Comparison of ENCODE assay signal across 8 cellular contexts in genomic region chr1:202968895-202969295, GRCh38. TPM values are rescaled to one million over a fixed set of nuclear protein-coding genes. Genes with fewer than 3 reads are reported as not detected.
A peak's percentile ranks its signal among the peaks of the same experiment; 100 is the strongest.
DNase-seq lines count a peak whose midpoint lies in the region; ATAC-seq and TF ChIP-seq lines count a peak whose summit lies in the region.

No MANE protein-coding gene starts in this region.

- H3K4me1 Mint-ChIP-seq in activated CD4-positive, alpha-beta memory T cell treated with anti-CD3 and anti-CD28 coated beads for 36 hours (ENCODE audit: low read depth) = peaks cover 28% of the 10 kb centered on the region
- peaks cover 23% of the 10 kb centered on the region for H3K4me1 Mint-ChIP-seq in osteocyte (ENCODE audit: unreplicated experiment)

- no peaks in the 10 kb centered on the region for H3K9me3 Mint-ChIP-seq in activated CD4-positive, alpha-beta memory T cell treated with anti-CD3 and anti-CD28 coated beads for 36 hours
- H3K9me3 Mint-ChIP-seq in osteocyte (ENCODE audit: unreplicated experiment) = no peaks in the 10 kb centered on the region

- POLR2A ChIA-PET in AG04449 (lab: Yijun Ruan, JAX) = no interaction called here
- POLR2A ChIA-PET in activated CD4-positive, alpha-beta memory T cell treated with anti-CD3 and anti-CD28 coated beads for 36 hours (lab: Charles Lee) = interaction anchor here (1.3 kb wide), 1 partner anchor 38 kb away, joined by 6 read pairs; the partner anchor contains the start of gene TMEM183A

- no peak for DNase-seq in AG04449 (ENCODE audit: low read depth, low spot score)
- DNase-seq in GM12865 (ENCODE audit: low read depth) = peak; percentile 77
- peak; percentile 76 for DNase-seq in NCI-H2227 (lab: John Stamatoyannopoulos, UW; ENCODE audit: unreplicated experiment)
- DNase-seq in activated CD4-positive, alpha-beta memory T cell treated with anti-CD3 and anti-CD28 coated beads for 36 hours = peak; percentile 36
- peak; percentile 55 to 78 for DNase-seq in foreskin fibroblast
- DNase-seq in osteocyte (ENCODE audit: extremely low spot score, unreplicated experiment) = no peak
- no peak for DNase-seq in activated CD8-positive, alpha-beta memory T cell treated with anti-CD3 and anti-CD28 coated beads for 24 hours

- CTCF ChIA-PET in AG04449 (lab: Yijun Ruan, JAX) = interaction anchor here (1.1 to 3.6 kb wide), 8 partner anchors 9 to 40 kb away, joined by 3 to 16 read pairs (median 6); partner anchors contain the start of gene TMEM183A
- CTCF ChIA-PET in activated CD4-positive, alpha-beta memory T cell treated with anti-CD3 and anti-CD28 coated beads for 36 hours (lab: Charles Lee) = interaction anchor here (0.9 to 1.4 kb wide), 5 partner anchors 28 to 535 kb away, joined by 3 to 10 read pairs (median 4); partner anchors contain the start of gene TMEM183A

- no peak overlapping the region for H3K4me3 ChIP-seq in AG04449 (ENCODE audit: low read depth, low read length)
- H3K4me3 ChIP-seq in GM12865 (ENCODE audit: low read depth, low read length) = no peak overlapping the region
- no peak overlapping the region for H3K4me3 ChIP-seq in foreskin fibroblast (ENCODE audit: low read depth in 1 of 2, low read length in 2 of 2)

- H3K27ac Mint-ChIP-seq in activated CD4-positive, alpha-beta memory T cell treated with anti-CD3 and anti-CD28 coated beads for 36 hours = peak overlapping the region; percentile 60
- H3K27ac Mint-ChIP-seq in osteocyte (ENCODE audit: unreplicated experiment) = no peak overlapping the region

- intact Hi-C loops in activated CD4-positive, alpha-beta memory T cell treated with anti-CD3 and anti-CD28 coated beads for 36 hours (cut with micrococcal nuclease) = loop anchor here (1.0 to 5.0 kb wide), 6 partner anchors 10 to 82 kb away; partner anchors contain the start of genes KLHL12, RABIF and TMEM183A

- H3K27me3 Mint-ChIP-seq in activated CD4-positive, alpha-beta memory T cell treated with anti-CD3 and anti-CD28 coated beads for 36 hours = no peaks in the 10 kb centered on the region
- peaks cover 27% of the 10 kb centered on the region for H3K27me3 Mint-ChIP-seq in osteocyte (ENCODE audit: unreplicated experiment)

- TF ChIP-seq CTCF in AG04449 (IDR thresholded peaks at IDR 0.05; ENCODE audit: insufficient read depth, low read length, missing control alignments) (peak; percentile 71), GM12865 (IDR thresholded peaks at IDR 0.05; ENCODE audit: insufficient read depth, low read depth, low read length, missing control alignments) (peak; percentile 77), foreskin fibroblast (IDR thresholded peaks at IDR 0.05; ENCODE audit: low read depth, low read length) (peak; percentile 84), osteocyte (IDR thresholded peaks at IDR 0.05) (peak; percentile 63)

- no peak overlapping the region for H3K4me3 Mint-ChIP-seq in activated CD4-positive, alpha-beta memory T cell treated with anti-CD3 and anti-CD28 coated beads for 36 hours
- peak overlapping the region; percentile 38 for H3K4me3 Mint-ChIP-seq in osteocyte (ENCODE audit: unreplicated experiment)

- peak; percentile 72 for ATAC-seq in HG02973 (IDR thresholded peaks at IDR 0.05; ENCODE audit: unreplicated experiment)

- peaks cover 4% of the 10 kb centered on the region for H3K36me3 Mint-ChIP-seq in activated CD4-positive, alpha-beta memory T cell treated with anti-CD3 and anti-CD28 coated beads for 36 hours
- peaks cover 5% of the 10 kb centered on the region for H3K36me3 Mint-ChIP-seq in osteocyte (ENCODE audit: unreplicated experiment)

RNA-seq across cellular contexts. Expression of gene CYB5R1, which starts 1.8 kb away (rescaled TPM):
- total RNA-seq in activated CD4-positive, alpha-beta memory T cell treated with anti-CD3 and anti-CD28 coated beads for 36 hours = 10 to 100 TPM; 15.4 to 17.7 TPM
- 50.3 and 55.6 TPM in 2 replicates for total RNA-seq in osteocyte

RNA-seq across cellular contexts. Expression of gene ADIPOR1, which starts 10.8 kb away (rescaled TPM):
- 10 to 100 TPM; 75.2 to 76.6 TPM for total RNA-seq in activated CD4-positive, alpha-beta memory T cell treated with anti-CD3 and anti-CD28 coated beads for 36 hours
- 72.3 and 77.0 TPM in 2 replicates for total RNA-seq in osteocyte

RNA-seq across cellular contexts. Expression of gene TMEM183A, which starts 38.3 kb away (rescaled TPM):
- 10 to 100 TPM; 68.1 to 76.5 TPM for total RNA-seq in activated CD4-positive, alpha-beta memory T cell treated with anti-CD3 and anti-CD28 coated beads for 36 hours
- total RNA-seq in osteocyte = 59.6 and 65.9 TPM in 2 replicates

RNA-seq across cellular contexts. Expression of gene KLHL12, which starts 41.9 kb away (rescaled TPM):
- 10 to 100 TPM; 35.5 to 38.3 TPM for total RNA-seq in activated CD4-positive, alpha-beta memory T cell treated with anti-CD3 and anti-CD28 coated beads for 36 hours
- total RNA-seq in osteocyte = 24.2 and 26.2 TPM in 2 replicates

RNA-seq across cellular contexts. Expression of gene PPFIA4, which starts 57.4 kb away (rescaled TPM):
- total RNA-seq in activated CD4-positive, alpha-beta memory T cell treated with anti-CD3 and anti-CD28 coated beads for 36 hours = 10 to 100 TPM; 16.7 to 21.4 TPM
- 0.63 and 1.4 TPM in 2 replicates for total RNA-seq in osteocyte

Comparison
In these comparisons a context has a peak if more than half of its experiments do, and no peak if none do; other contexts are left out.
1. DNase-seq: peak in GM12865 (single experiment), NCI-H2227 (single experiment), activated CD4-positive, alpha-beta memory T cell treated with anti-CD3 and anti-CD28 coated beads for 36 hours (single experiment) and foreskin fibroblast (2 of 2); none in AG04449 (single experiment), osteocyte (single experiment) and activated CD8-positive, alpha-beta memory T cell treated with anti-CD3 and anti-CD28 coated beads for 24 hours (single experiment).
2. Peak in every context shown above with its lines, with median percentiles within 50 percentile points of each other: CTCF ChIP-seq.